Comparison of ENCODE assay signal across 8 cellular contexts in the genomic region with DNA sequence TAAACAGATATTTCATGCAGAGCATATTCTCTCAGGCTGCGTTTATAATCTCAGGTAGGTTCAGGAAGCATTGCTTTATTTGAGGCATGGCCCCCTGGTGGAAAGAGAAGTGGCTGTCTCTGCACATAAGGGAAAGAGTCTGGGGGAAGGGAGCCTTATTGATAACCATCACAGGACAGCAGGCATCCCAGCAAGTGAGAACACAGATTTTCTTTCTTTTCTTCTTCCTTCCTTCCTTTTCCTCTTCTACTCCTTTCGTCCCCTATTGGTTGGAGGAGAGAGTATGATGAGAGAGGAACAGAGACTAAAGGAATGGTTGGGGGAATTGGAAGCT. TPM values are rescaled to one million over a fixed set of nuclear protein-coding genes. Genes with fewer than 3 reads are reported as not detected.
DNase-seq lines count a peak whose midpoint lies in the region; ATAC-seq and TF ChIP-seq lines count a peak whose summit lies in the region.

No MANE protein-coding gene starts in this region.

- H3K9ac ChIP-seq in PC-3 (ENCODE audit: low read length), result no peak overlapping the region

- ATAC-seq in GM18498 (IDR thresholded peaks at IDR 0.05; ENCODE audit: unreplicated experiment), result peak; percentile 66
- peak; percentile 76 for ATAC-seq in PC-3

- H3F3A ChIP-seq in PC-3 (ENCODE audit: low read length, unreplicated experiment), result no peaks in the 10 kb centered on the region

- intact Hi-C loops in PC-3 (cut with micrococcal nuclease) (loop anchor here (1.0 kb wide), 1 partner anchor 192 kb away; no protein-coding TSS in a partner anchor), ovary (cut with DNase I) (no loop called here)

- H3K27ac ChIP-seq in PC-3 (ENCODE audit: low read length) (no peak overlapping the region), ovary (no peak overlapping the region)

- WGBS in ovary, 3 donors, result 71 to 76% (median 74%) methylated on average over 2 of the region's 2 CpGs

- BruUV-seq in PC-3 (replicated peaks; lab: Mats Ljungman, UMichigan), result no TSS peak

- DNase-seq in AML-193 (lab: John Stamatoyannopoulos, UW) (peak; percentile 8 to 14), PC-3 (peak; percentile 58), erythroblast (lab: John Stamatoyannopoulos, UW) (peak; percentile 22 to 36), NCI-H128 (lab: John Stamatoyannopoulos, UW; ENCODE audit: unreplicated experiment) (no peak), superior temporal gyrus (ENCODE audit: extremely low spot score) (no peak), MV-4-11 (lab: John Stamatoyannopoulos, UW) (no peak), ovary (no peak)

- no peak for TF ChIP-seq EP300 in ovary (IDR thresholded peaks at IDR 0.05)

- no peaks in the 10 kb centered on the region for H3K9me3 ChIP-seq in PC-3 (ENCODE audit: low read length)
- no peaks in the 10 kb centered on the region for H3K9me3 ChIP-seq in ovary

- H3K27me3 ChIP-seq in PC-3 (ENCODE audit: low read length) (no peaks in the 10 kb centered on the region), ovary (no peaks in the 10 kb centered on the region)

- H3K79me2 ChIP-seq in PC-3 (ENCODE audit: low read length), result no peaks in the 10 kb centered on the region

- POLR2A ChIA-PET in PC-3 (lab: Charles Lee; ENCODE audit: unreplicated experiment), result no interaction called here

- TF ChIP-seq CTCF in PC-3 (conservative IDR thresholded peaks at IDR 0.05; ENCODE audit: low read depth, low read length) (peak; percentile 86), ovary (IDR thresholded peaks at IDR 0.05) (no peak)

- no peaks in the 10 kb centered on the region for H3K9me2 ChIP-seq in PC-3 (replicated peaks; ENCODE audit: low read length)

- no peak overlapping the region for H2AFZ ChIP-seq in PC-3 (ENCODE audit: low read length)

- TF ChIP-seq POLR2A in erythroblast (IDR thresholded peaks at IDR 0.05; ENCODE audit: low read length) (no peak), ovary (IDR thresholded peaks at IDR 0.05) (no peak)

- H3K4me1 ChIP-seq in PC-3 (ENCODE audit: insufficient read depth, low read length) (no peaks in the 10 kb centered on the region), ovary (ENCODE audit: insufficient read depth) (no peaks in the 10 kb centered on the region)

- CTCF ChIA-PET in PC-3 (lab: Charles Lee), result no interaction called here

- no peak overlapping the region for H3K4me2 ChIP-seq in PC-3 (ENCODE audit: low read length)

- H3K36me3 ChIP-seq in PC-3 (ENCODE audit: low read depth, low read length) (0 out of 2 replicates have a peak, but pooled peaks cover 1% of the 10 kb centered on the region), ovary (no peaks in the 10 kb centered on the region)

- peaks cover 5% of the 10 kb centered on the region; the same call in 1 of the 2 replicates for H4K20me1 ChIP-seq in PC-3 (ENCODE audit: low read length)

- H3K4me3 ChIP-seq in PC-3 (ENCODE audit: low read length), result no peak overlapping the region
- no peak overlapping the region for H3K4me3 ChIP-seq in ovary

RNA-seq across cellular contexts. Expression of gene TSNAX, which starts 21.9 kb away (rescaled TPM):
- total RNA-seq in PC-3 (2014; rRNA removed) (30.5 and 33.1 TPM in 2 replicates), ovary (10 to 100 TPM; 19.9 to 43.0 (median 40.7) TPM)
- 10 to 100 TPM; 20.3 to 21.8 TPM for polyA plus RNA-seq in ovary

Comparison
In these comparisons a context has a peak if more than half of its experiments do, and no peak if none do; other contexts are left out.
1. DNase-seq: peak in AML-193 (2 of 2), PC-3 (single experiment) and erythroblast (2 of 2); none in NCI-H128 (single experiment), superior temporal gyrus (single experiment), MV-4-11 (single experiment) and ovary (0 of 5).